Comparison of ENCODE assay signal across 8 cellular contexts in genomic region chr17:46212634-46213435, GRCh38. TPM values are rescaled to one million over a fixed set of nuclear protein-coding genes. Genes with fewer than 3 reads are reported as not detected.
DNase-seq lines count a peak whose midpoint lies in the region; ATAC-seq and TF ChIP-seq lines count a peak whose summit lies in the region.

No MANE protein-coding gene starts in this region.

- ATAC-seq in CD8-positive, alpha-beta T cell: peak; percentile 88
- ATAC-seq in activated T-cell treated with anti-CD3 and anti-CD28 coated beads, Interleukin-2, amount 50 U/mL, for 72 hours (replicated peaks in 1 of 2): peak; percentile 56 to 77
- peak; percentile 88 for ATAC-seq in aorta (ENCODE audit: low FRiP score)
- ATAC-seq in GM19455 (IDR thresholded peaks at IDR 0.05; ENCODE audit: unreplicated experiment): no peak

- CTCF ChIA-PET in CD8-positive, alpha-beta T cell (lab: Charles Lee): interaction anchor here (0.6 to 6.0 kb wide), 36 partner anchors 9 to 217 kb away, joined by 3 to 78 read pairs (median 5); partner anchors contain the start of gene KANSL1

- H3K27ac ChIP-seq in CD8-positive, alpha-beta T cell (ENCODE audit: low read depth, low read length): no peak overlapping the region
- no peak overlapping the region for H3K27ac ChIP-seq in HL-60 (replicated peaks)
- H3K27ac ChIP-seq in aorta (ENCODE audit: low read depth in 1 of 2, low read length in 2 of 2): no peak overlapping the region

- no peaks in the 10 kb centered on the region for H3K27me3 Mint-ChIP-seq in CD8-positive, alpha-beta T cell (ENCODE audit: low read depth)
- H3K27me3 Mint-ChIP-seq in activated T-cell treated with anti-CD3 and anti-CD28 coated beads, Interleukin-2, amount 50 U/mL, for 72 hours (ENCODE audit: low read depth): no peaks in the 10 kb centered on the region
- H3K27me3 Mint-ChIP-seq in neural crest cell (ENCODE audit: low read depth): no peaks in the 10 kb centered on the region

- intact Hi-C loops in CD8-positive, alpha-beta T cell (cut with DNase I, micrococcal nuclease): loop anchor here (1.0 to 5.0 kb wide), 5 partner anchors 19 to 211 kb away; partner anchors contain the start of gene KANSL1 (in 1 of the 2)
- intact Hi-C loops in aorta (cut with DNase I): loop anchor here (1.0 to 5.0 kb wide), 3 partner anchors 169 to 211 kb away; no protein-coding TSS in a partner anchor

- H3K36me3 Mint-ChIP-seq in CD8-positive, alpha-beta T cell: peaks cover 26% of the 10 kb centered on the region
- H3K36me3 Mint-ChIP-seq in activated T-cell treated with anti-CD3 and anti-CD28 coated beads, Interleukin-2, amount 50 U/mL, for 72 hours (ENCODE audit: insufficient read depth in 2 of 2): peaks cover 2 to 25% of the 10 kb centered on the region in 2 donors
- peaks cover 10% of the 10 kb centered on the region for H3K36me3 Mint-ChIP-seq in neural crest cell (ENCODE audit: low read depth)

- 25 to 30% methylated on average over 11 of the region's 11 CpGs for WGBS in aorta, 2 donors

- no peak overlapping the region for H3K4me3 ChIP-seq in CD8-positive, alpha-beta T cell (ENCODE audit: low read depth, low read length)
- H3K4me3 ChIP-seq in HL-60 (replicated peaks; ENCODE audit: insufficient read depth, low read length) (no peak overlapping the region), fibroblast of mammary gland (ENCODE audit: control insufficient read depth, low read depth, low read length) (no peak overlapping the region), aorta (ENCODE audit: low read length in 2 of 2) (no peak overlapping the region)

- peak; percentile 85 for TF ChIP-seq CTCF in CD8-positive, alpha-beta T cell (IDR thresholded peaks at IDR 0.05)
- TF ChIP-seq CTCF in HL-60 (IDR thresholded peaks at IDR 0.05; ENCODE audit: insufficient read depth, low read length) (peak; percentile 96), fibroblast of mammary gland (conservative IDR thresholded peaks at IDR 0.05; ENCODE audit: control insufficient read depth, insufficient read depth, low read depth, low read length) (peak; percentile 68), neural crest cell (conservative IDR thresholded peaks at IDR 0.05) (peak; percentile 90)

- H3K4me3 Mint-ChIP-seq in CD8-positive, alpha-beta T cell: no peak overlapping the region
- peak overlapping the region in 1 of 2 donors; percentile 2 for H3K4me3 Mint-ChIP-seq in activated T-cell treated with anti-CD3 and anti-CD28 coated beads, Interleukin-2, amount 50 U/mL, for 72 hours
- no peak overlapping the region for H3K4me3 Mint-ChIP-seq in neural crest cell

- H3K27ac Mint-ChIP-seq in CD8-positive, alpha-beta T cell: peak overlapping the region; percentile 38
- peak overlapping the region; percentile 4 for H3K27ac Mint-ChIP-seq in activated T-cell treated with anti-CD3 and anti-CD28 coated beads, Interleukin-2, amount 50 U/mL, for 72 hours
- no peak overlapping the region for H3K27ac Mint-ChIP-seq in neural crest cell (ENCODE audit: unreplicated experiment)

- peak; percentile 33 to 70 (median 61) for DNase-seq in CD8-positive, alpha-beta T cell
- DNase-seq in HL-60 (ENCODE audit: low read depth in 1 of 2, low spot score in 1 of 2) (peak in 1 of 2 experiments; percentile 76), NOMO-1 treated with DMSO at 0.1 percent for 48 hours (lab: John Stamatoyannopoulos, UW; ENCODE audit: unreplicated experiment) (peak; percentile 31), fibroblast of mammary gland (ENCODE audit: low read depth) (peak; percentile 77), neural crest cell (ENCODE audit: low read depth, low spot score) (peak; percentile 55), aorta (no peak)
- peak; percentile 48 to 67 for DNase-seq in activated T-cell treated with anti-CD3 and anti-CD28 coated beads, Interleukin-2, amount 50 U/mL, for 72 hours

- H3K4me1 ChIP-seq in CD8-positive, alpha-beta T cell (ENCODE audit: insufficient read depth, low read length): peaks cover 14% of the 10 kb centered on the region
- H3K4me1 ChIP-seq in aorta (ENCODE audit: control insufficient read depth in 1 of 2, insufficient read depth in 2 of 2, low read length in 2 of 2): no peaks in the 10 kb centered on the region

- POLR2A ChIA-PET in CD8-positive, alpha-beta T cell (lab: Charles Lee): interaction anchor here (0.7 to 2.8 kb wide), 4 partner anchors 19 to 211 kb away, joined by 4 to 25 read pairs (median 6); partner anchors contain the start of gene KANSL1

- H3K9me3 Mint-ChIP-seq in CD8-positive, alpha-beta T cell: no peaks in the 10 kb centered on the region
- H3K9me3 Mint-ChIP-seq in activated T-cell treated with anti-CD3 and anti-CD28 coated beads, Interleukin-2, amount 50 U/mL, for 72 hours: no peaks in the 10 kb centered on the region
- no peaks in the 10 kb centered on the region for H3K9me3 Mint-ChIP-seq in neural crest cell

- H3K9me3 ChIP-seq in CD8-positive, alpha-beta T cell (ENCODE audit: low read length): no peaks in the 10 kb centered on the region
- H3K9me3 ChIP-seq in aorta (ENCODE audit: control insufficient read depth, low read length): no peaks in the 10 kb centered on the region

- no peaks in the 10 kb centered on the region for H3K27me3 ChIP-seq in CD8-positive, alpha-beta T cell (ENCODE audit: insufficient read depth, low read length)
- H3K27me3 ChIP-seq in HL-60 (ENCODE audit: insufficient read depth, poor library complexity, severe bottlenecking) (no peaks in the 10 kb centered on the region), aorta (ENCODE audit: control insufficient read depth in 1 of 2, insufficient read depth in 2 of 2, low read length in 1 of 2) (no peaks in the 10 kb centered on the region)

- H3K4me1 Mint-ChIP-seq in CD8-positive, alpha-beta T cell (ENCODE audit: low read depth): peaks cover 26% of the 10 kb centered on the region
- peaks cover 47% of the 10 kb centered on the region for H3K4me1 Mint-ChIP-seq in activated T-cell treated with anti-CD3 and anti-CD28 coated beads, Interleukin-2, amount 50 U/mL, for 72 hours (ENCODE audit: low read depth)
- H3K4me1 Mint-ChIP-seq in neural crest cell: peaks cover 12% of the 10 kb centered on the region

- H3K36me3 ChIP-seq in CD8-positive, alpha-beta T cell (ENCODE audit: insufficient read depth, low read length): peaks cover 10% of the 10 kb centered on the region
- H3K36me3 ChIP-seq in aorta (ENCODE audit: control insufficient read depth in 1 of 2, insufficient read depth in 2 of 2, low read length in 1 of 2): no peaks in the 10 kb centered on the region

RNA-seq across cellular contexts. Expression of gene KANSL1, which starts 19.6 kb away (rescaled TPM):
- total RNA-seq in CD8-positive, alpha-beta T cell: 100 to 1,000 TPM; 150 to 152 TPM
- 100 to 1,000 TPM in 1 of 2 donors, 10 to 100 TPM in 1; 73.5 to 130 TPM for total RNA-seq in activated T-cell treated with anti-CD3 and anti-CD28 coated beads, Interleukin-2, amount 50 U/mL, for 72 hours
- total RNA-seq in neural crest cell (121 and 126 TPM in 2 replicates), aorta (100 to 1,000 TPM in 1 of 2 donors, 10 to 100 TPM in 1; 94.1 to 109 TPM)
- polyA plus RNA-seq in aorta: 10 to 100 TPM in 1 of 2 donors, 1 to 10 TPM in 1; 6.5 to 18.7 TPM

Comparison
In these comparisons a context has a peak if more than half of its experiments do, and no peak if none do; other contexts are left out.
1. DNase-seq: peak in CD8-positive, alpha-beta T cell (7 of 7), NOMO-1 treated with DMSO at 0.1 percent for 48 hours (single experiment), activated T-cell treated with anti-CD3 and anti-CD28 coated beads, Interleukin-2, amount 50 U/mL, for 72 hours (2 of 2), fibroblast of mammary gland (single experiment) and neural crest cell (single experiment); none in aorta (0 of 2).
2. Peak in every context shown above with its lines, with median percentiles within 50 percentile points of each other: CTCF ChIP-seq.